23 cellular contexts compared by ENCODE assay signal in the genomic region with DNA sequence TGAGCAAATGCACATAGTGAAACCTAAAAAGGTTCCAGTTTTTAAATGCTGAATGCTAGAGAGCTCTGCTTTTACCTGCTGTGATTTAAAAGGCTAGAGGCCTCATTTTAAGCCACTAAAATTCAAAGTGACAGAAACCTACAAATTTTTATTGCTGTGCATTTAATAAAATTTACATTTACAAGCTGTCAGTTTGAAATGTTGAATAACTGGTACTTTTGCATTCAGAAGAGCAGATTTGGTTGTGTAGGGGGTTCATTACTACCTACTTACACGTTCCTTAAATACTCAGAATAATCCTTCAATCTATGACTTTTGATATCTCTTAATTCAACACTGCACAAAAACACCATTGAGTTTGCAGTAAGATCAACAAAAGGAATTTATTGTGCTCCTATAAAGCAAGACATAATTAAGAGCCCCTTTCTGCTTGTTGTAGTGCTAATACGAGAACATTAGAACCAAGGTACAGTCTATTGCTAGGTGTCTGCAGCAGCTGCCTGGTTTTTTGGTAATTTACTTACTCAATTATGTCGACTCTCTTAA.
"Had no signal": no experiment of that assay in that cellular context is flagged by ENCODE, and none has a peak within 500 bp of the region (broad histone marks: within the 10 kb centered on the region; RNA-seq: fewer than 3 reads in every experiment).

No MANE protein-coding gene starts in this region.

- DNase-seq: activated CD4-positive, alpha-beta memory T cell treated with anti-CD3 and anti-CD28 coated beads for 36 hours; activated CD4-positive, alpha-beta T cell treated with anti-CD3 and anti-CD28 coated beads for 36 hours; activated CD4-positive, alpha-beta T cell treated with anti-CD3 and anti-CD28 coated beads, Interleukin-2, amount 10 ng/mL, durations not matched to agents 24 days and 14 days; activated CD4-positive, CD25-positive, alpha-beta regulatory T cell; activated CD4-positive, CD25-positive, alpha-beta regulatory T cell treated with anti-CD3 and anti-CD28 coated beads, Interleukin-2, amount 50 U/mL, for 72 hours; activated CD8-positive, alpha-beta memory T cell treated with anti-CD3 and anti-CD28 coated beads, Interleukin-2, amount 10 ng/mL, durations not matched to agents 7 days and 5 days; activated CD8-positive, alpha-beta memory T cell treated with anti-CD3 and anti-CD28 coated beads, Interleukin-2, amount 50 U/mL, for 4 hours; activated CD8-positive, alpha-beta T cell treated with anti-CD3 and anti-CD28 coated beads, Interleukin-2, amount 10 ng/mL, durations not matched to agents 7 days and 5 days; activated effector memory CD4-positive, alpha-beta T cell treated with anti-CD3 and anti-CD28 coated beads, Interleukin-2, amount 50 U/mL, for 16 hours; activated naive CD4-positive, alpha-beta T cell treated with anti-CD3 and anti-CD28 coated beads for 36 hours; activated naive CD8-positive, alpha-beta T cell treated with anti-CD3 and anti-CD28 coated beads for 36 hours; activated naive CD8-positive, alpha-beta T cell treated with anti-CD3 and anti-CD28 coated beads, Interleukin-2, amount 50 U/mL, for 24 hours; activated T-cell treated with anti-CD3 and anti-CD28 coated beads, Interleukin-2, amount 50 U/mL, for 1 hour; activated T-cell treated with anti-CD3 and anti-CD28 coated beads, Interleukin-2, amount 50 U/mL, for 48 hours; adrenal gland; amygdala; central memory CD4-positive, alpha-beta T cell; cerebellar nuclear complex; colonic mucosa; effector CD8-positive, alpha-beta T cell; esophagus squamous epithelium; foreskin melanocyte; heart right ventricle had no signal
